Comparison of ENCODE assay signal across 10 cellular contexts in genomic region chr1:235952950-235953615, GRCh38.
DNase-seq lines count a peak whose midpoint lies in the region; ATAC-seq and TF ChIP-seq lines count a peak whose summit lies in the region.
"Had no signal": no experiment of that assay in that cellular context is flagged by ENCODE, and none has a peak within 500 bp of the region (broad histone marks: within the 10 kb centered on the region; RNA-seq: fewer than 3 reads in every experiment).

No MANE protein-coding gene starts in this region.

- no peak for TF ChIP-seq CTCF in chondrocyte (IDR thresholded peaks at IDR 0.05)
- no peak for TF ChIP-seq CTCF in osteocyte (IDR thresholded peaks at IDR 0.05)

- H3K36me3 ChIP-seq in CD4-positive, CD25-positive, alpha-beta regulatory T cell (ENCODE audit: control insufficient read depth, insufficient read depth, low read length): no peaks in the 10 kb centered on the region
- H3K36me3 ChIP-seq: suprapubic skin had no signal

- peak overlapping the region in 1 of 4 donors; percentile 25 for H3K4me3 Mint-ChIP-seq in CD4-positive, CD25-positive, alpha-beta regulatory T cell
- H3K4me3 Mint-ChIP-seq in effector memory CD8-positive, alpha-beta T cell: no peak overlapping the region
- H3K4me3 Mint-ChIP-seq in chondrocyte (ENCODE audit: unreplicated experiment): no peak overlapping the region
- H3K4me3 Mint-ChIP-seq in osteocyte (ENCODE audit: unreplicated experiment): no peak overlapping the region

- H3K9me3 ChIP-seq in CD4-positive, CD25-positive, alpha-beta regulatory T cell (ENCODE audit: control insufficient read depth in 2 of 2, low read length in 2 of 2): no peaks in the 10 kb centered on the region
- H3K9me3 ChIP-seq: suprapubic skin had no signal

- DNase-seq in CD4-positive, CD25-positive, alpha-beta regulatory T cell: no peak
- no peak for DNase-seq in effector memory CD8-positive, alpha-beta T cell
- no peak for DNase-seq in chondrocyte (ENCODE audit: low spot score)
- DNase-seq in osteocyte (ENCODE audit: extremely low spot score, unreplicated experiment): no peak
- DNase-seq: occipital lobe had no signal

- H3K9me3 Mint-ChIP-seq in CD4-positive, CD25-positive, alpha-beta regulatory T cell: no peaks in the 10 kb centered on the region
- no peaks in the 10 kb centered on the region for H3K9me3 Mint-ChIP-seq in effector memory CD8-positive, alpha-beta T cell
- H3K9me3 Mint-ChIP-seq in chondrocyte (ENCODE audit: low read depth): peaks cover 18% of the 10 kb centered on the region
- peaks cover 5% of the 10 kb centered on the region for H3K9me3 Mint-ChIP-seq in osteocyte (ENCODE audit: unreplicated experiment)

- peak in 1 of 2 donors; percentile 11 for ATAC-seq in CD4-positive, CD25-positive, alpha-beta regulatory T cell (ENCODE audit: low read depth in 2 of 2)
- ATAC-seq in GM19025 (IDR thresholded peaks at IDR 0.05; ENCODE audit: low read depth, unreplicated experiment) (peak; percentile 38), HG03469 (IDR thresholded peaks at IDR 0.05; ENCODE audit: unreplicated experiment) (peak; percentile 32), HG02763 (IDR thresholded peaks at IDR 0.05; ENCODE audit: unreplicated experiment) (no peak), HG03521 (IDR thresholded peaks at IDR 0.05; ENCODE audit: unreplicated experiment) (no peak)
- peak; percentile 17 for ATAC-seq in effector memory CD8-positive, alpha-beta T cell (replicated peaks)

- H3K4me1 ChIP-seq in CD4-positive, CD25-positive, alpha-beta regulatory T cell (ENCODE audit: control insufficient read depth, insufficient read depth, low read length, poor library complexity, severe bottlenecking): peaks cover 10% of the 10 kb centered on the region

- H3K4me1 Mint-ChIP-seq in CD4-positive, CD25-positive, alpha-beta regulatory T cell: peaks cover 0 to 30% (median 18%) of the 10 kb centered on the region in 4 donors
- peaks cover 32 to 35% of the 10 kb centered on the region in 2 donors for H3K4me1 Mint-ChIP-seq in effector memory CD8-positive, alpha-beta T cell (ENCODE audit: low read depth in 2 of 2)
- H3K4me1 Mint-ChIP-seq in chondrocyte (ENCODE audit: low read depth): peaks cover 12% of the 10 kb centered on the region
- peaks cover 19% of the 10 kb centered on the region for H3K4me1 Mint-ChIP-seq in osteocyte (ENCODE audit: unreplicated experiment)

- H3K27ac Mint-ChIP-seq in CD4-positive, CD25-positive, alpha-beta regulatory T cell: peak overlapping the region; percentile 53 to 86 (median 60)
- H3K27ac Mint-ChIP-seq in effector memory CD8-positive, alpha-beta T cell: peak overlapping the region; percentile 12 to 59
- H3K27ac Mint-ChIP-seq in chondrocyte (ENCODE audit: unreplicated experiment): no peak overlapping the region
- H3K27ac Mint-ChIP-seq in osteocyte (ENCODE audit: unreplicated experiment): no peak overlapping the region

- H3K4me3 ChIP-seq in CD4-positive, CD25-positive, alpha-beta regulatory T cell (ENCODE audit: low read depth, low read length): no peak overlapping the region
- H3K4me3 ChIP-seq: suprapubic skin had no signal

- no peaks in the 10 kb centered on the region for H3K27me3 ChIP-seq in CD4-positive, CD25-positive, alpha-beta regulatory T cell (ENCODE audit: control insufficient read depth, insufficient read depth, low read length)
- H3K27me3 ChIP-seq: suprapubic skin had no signal

- no peak overlapping the region for H3K27ac ChIP-seq in CD4-positive, CD25-positive, alpha-beta regulatory T cell (ENCODE audit: insufficient read depth, low read length, poor library complexity, severe bottlenecking)
- H3K27ac ChIP-seq: suprapubic skin had no signal

- H3K27me3 Mint-ChIP-seq in CD4-positive, CD25-positive, alpha-beta regulatory T cell: no peaks in the 10 kb centered on the region
- H3K27me3 Mint-ChIP-seq in effector memory CD8-positive, alpha-beta T cell: no peaks in the 10 kb centered on the region
- H3K27me3 Mint-ChIP-seq in chondrocyte (ENCODE audit: low read depth) (no peaks in the 10 kb centered on the region), osteocyte (ENCODE audit: unreplicated experiment) (no peaks in the 10 kb centered on the region)

- H3K36me3 Mint-ChIP-seq in CD4-positive, CD25-positive, alpha-beta regulatory T cell: no peaks in the 10 kb centered on the region
- H3K36me3 Mint-ChIP-seq in effector memory CD8-positive, alpha-beta T cell (ENCODE audit: insufficient read depth): peaks cover 5% of the 10 kb centered on the region
- peaks cover 3% of the 10 kb centered on the region for H3K36me3 Mint-ChIP-seq in chondrocyte (ENCODE audit: low read depth)
- H3K36me3 Mint-ChIP-seq in osteocyte (ENCODE audit: unreplicated experiment): peaks cover 1% of the 10 kb centered on the region

Comparison
In these comparisons a context has a peak if more than half of its experiments do, and no peak if none do; other contexts are left out.
1. ATAC-seq: peak in GM19025 (single experiment), HG03469 (single experiment) and effector memory CD8-positive, alpha-beta T cell (single experiment); none in HG02763 (single experiment) and HG03521 (single experiment).
2. H3K27ac Mint-ChIP-seq: peak in CD4-positive, CD25-positive, alpha-beta regulatory T cell (3 of 3) and effector memory CD8-positive, alpha-beta T cell (2 of 2); none in chondrocyte (single experiment) and osteocyte (single experiment).